ENCODE assay signal across 10 cellular contexts in the genomic region with DNA sequence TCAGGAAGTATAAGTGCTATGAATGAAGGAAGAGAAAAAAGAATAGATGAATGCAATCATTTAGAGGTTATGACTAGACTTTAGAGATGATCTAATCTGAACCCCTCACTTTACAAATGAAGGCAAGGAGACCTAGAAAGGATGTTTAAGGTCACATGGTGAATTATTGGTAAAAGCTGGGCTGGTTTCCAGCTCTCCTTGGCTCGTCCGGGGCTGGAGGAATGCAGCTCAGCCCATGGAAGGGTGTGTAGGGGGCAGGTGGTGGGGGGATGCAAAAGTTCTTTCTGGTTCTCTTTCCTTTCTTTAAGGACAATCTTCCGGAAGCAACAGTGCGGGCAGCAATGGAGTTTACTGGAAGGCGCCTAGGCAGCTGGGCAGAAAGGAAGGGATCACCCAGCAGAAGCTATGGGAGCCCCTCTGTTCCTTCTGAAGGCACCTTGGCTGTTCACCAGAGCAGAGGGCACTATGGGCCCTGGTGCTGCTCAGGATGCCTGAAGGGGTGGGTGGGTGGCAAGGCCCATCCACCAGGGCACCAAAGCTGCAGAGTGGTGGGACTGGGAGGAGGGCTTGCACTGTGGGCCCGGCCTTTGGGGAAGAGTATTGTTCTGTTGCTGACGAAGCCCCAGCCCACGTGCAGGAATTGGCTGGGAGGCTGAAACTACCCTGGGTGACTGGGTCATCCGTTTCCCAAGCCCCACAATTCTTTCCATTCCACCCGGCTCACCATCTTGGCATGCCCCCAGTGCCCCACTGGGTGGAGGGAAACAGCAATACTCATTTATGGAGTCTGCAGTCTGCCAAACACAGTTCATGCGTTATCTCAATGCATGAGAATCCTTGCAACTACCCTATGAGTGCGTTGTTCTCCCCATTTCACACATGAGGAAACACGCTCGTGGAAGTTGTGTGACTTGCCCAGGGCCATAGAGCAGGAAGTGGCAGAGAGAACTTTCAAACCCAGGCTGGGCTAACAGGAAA.
A peak's percentile ranks its signal among the peaks of the same experiment; 100 is the strongest.
DNase-seq lines count a peak whose midpoint lies in the region; ATAC-seq and TF ChIP-seq lines count a peak whose summit lies in the region.
"Had no signal": no experiment of that assay in that cellular context is flagged by ENCODE, and none has a peak within 500 bp of the region (broad histone marks: within the 10 kb centered on the region; RNA-seq: fewer than 3 reads in every experiment).

No MANE protein-coding gene starts in this region.

- peaks cover 3% of the 10 kb centered on the region for H3K36me3 Mint-ChIP-seq in activated naive CD8-positive, alpha-beta T cell treated with anti-CD3 and anti-CD28 coated beads, Interleukin-2, amount 10 ng/mL, durations not matched to agents 7 days and 5 days
- no peaks in the 10 kb centered on the region for H3K36me3 Mint-ChIP-seq in activated naive CD8-positive, alpha-beta T cell treated with anti-CD3 and anti-CD28 coated beads for 36 hours
- no peaks in the 10 kb centered on the region for H3K36me3 Mint-ChIP-seq in type B pancreatic cell

- DNase-seq in activated naive CD8-positive, alpha-beta T cell treated with anti-CD3 and anti-CD28 coated beads, Interleukin-2, amount 10 ng/mL, durations not matched to agents 7 days and 5 days = no peak
- no peak for DNase-seq in activated naive CD8-positive, alpha-beta T cell treated with anti-CD3 and anti-CD28 coated beads for 36 hours
- DNase-seq in astrocyte of the cerebellum (ENCODE audit: low read depth) (peak; percentile 66), lung microvascular endothelial cell (ENCODE audit: low read depth in 2 of 2) (peak; percentile 75 to 97), type B pancreatic cell (ENCODE audit: extremely low spot score, unreplicated experiment) (no peak), T1000 (lab: John Stamatoyannopoulos, UW) (no peak), WERI-Rb-1 (no peak)
- DNase-seq: NCI-H526 treated with DMSO at 0.1 percent for 48 hours had no signal

- TF ChIP-seq CTCF in astrocyte of the cerebellum (IDR thresholded peaks at IDR 0.05; ENCODE audit: low read depth, low read length, missing control alignments) = no peak
- no peak for TF ChIP-seq CTCF in type B pancreatic cell (conservative IDR thresholded peaks at IDR 0.05)
- no peak for TF ChIP-seq CTCF in WERI-Rb-1 (IDR thresholded peaks at IDR 0.05; ENCODE audit: low read depth, low read length)

- H3K27me3 ChIP-seq in WERI-Rb-1 (ENCODE audit: insufficient read depth, low read depth, severe bottlenecking) = no peaks in the 10 kb centered on the region
- H3K27me3 ChIP-seq: cardiac muscle cell had no signal

- no peaks in the 10 kb centered on the region for H3K36me3 ChIP-seq in WERI-Rb-1
- H3K36me3 ChIP-seq: cardiac muscle cell had no signal

- H3K4me1 Mint-ChIP-seq in activated naive CD8-positive, alpha-beta T cell treated with anti-CD3 and anti-CD28 coated beads, Interleukin-2, amount 10 ng/mL, durations not matched to agents 7 days and 5 days = peaks cover 48% of the 10 kb centered on the region
- H3K4me1 Mint-ChIP-seq in activated naive CD8-positive, alpha-beta T cell treated with anti-CD3 and anti-CD28 coated beads for 36 hours = peaks cover 30% of the 10 kb centered on the region
- H3K4me1 Mint-ChIP-seq in type B pancreatic cell (ENCODE audit: unreplicated experiment) = peaks cover 45% of the 10 kb centered on the region

- H3K4me3 Mint-ChIP-seq in activated naive CD8-positive, alpha-beta T cell treated with anti-CD3 and anti-CD28 coated beads, Interleukin-2, amount 10 ng/mL, durations not matched to agents 7 days and 5 days = no peak overlapping the region
- H3K4me3 Mint-ChIP-seq in activated naive CD8-positive, alpha-beta T cell treated with anti-CD3 and anti-CD28 coated beads for 36 hours = no peak overlapping the region
- H3K4me3 Mint-ChIP-seq in type B pancreatic cell = peak overlapping the region; percentile 45

- H3K4me3 ChIP-seq in astrocyte of the cerebellum (ENCODE audit: low read depth, low read length) (no peak overlapping the region), WERI-Rb-1 (ENCODE audit: low read depth, low read length) (no peak overlapping the region)
- H3K4me3 ChIP-seq: cardiac muscle cell had no signal

- POLR2A ChIA-PET in activated naive CD8-positive, alpha-beta T cell treated with anti-CD3 and anti-CD28 coated beads, Interleukin-2, amount 10 ng/mL, durations not matched to agents 7 days and 5 days (lab: Charles Lee) = interaction anchor here (0.6 to 4.2 kb wide), 6 partner anchors 16 to 224 kb away, joined by 3 to 24 read pairs (median 6); no protein-coding TSS in a partner anchor

- no peak for ATAC-seq in activated naive CD8-positive, alpha-beta T cell treated with anti-CD3 and anti-CD28 coated beads, Interleukin-2, amount 10 ng/mL, durations not matched to agents 7 days and 5 days (ENCODE audit: low read depth)
- ATAC-seq in HG03571 (IDR thresholded peaks at IDR 0.05; ENCODE audit: unreplicated experiment) = no peak

- no peak overlapping the region for H3K27ac ChIP-seq in WERI-Rb-1
- H3K27ac ChIP-seq: cardiac muscle cell had no signal

- no peaks in the 10 kb centered on the region for H3K9me3 Mint-ChIP-seq in activated naive CD8-positive, alpha-beta T cell treated with anti-CD3 and anti-CD28 coated beads, Interleukin-2, amount 10 ng/mL, durations not matched to agents 7 days and 5 days
- no peaks in the 10 kb centered on the region for H3K9me3 Mint-ChIP-seq in activated naive CD8-positive, alpha-beta T cell treated with anti-CD3 and anti-CD28 coated beads for 36 hours
- no peaks in the 10 kb centered on the region for H3K9me3 Mint-ChIP-seq in type B pancreatic cell

- H3K27ac Mint-ChIP-seq in activated naive CD8-positive, alpha-beta T cell treated with anti-CD3 and anti-CD28 coated beads, Interleukin-2, amount 10 ng/mL, durations not matched to agents 7 days and 5 days = peak overlapping the region; percentile 46
- H3K27ac Mint-ChIP-seq in activated naive CD8-positive, alpha-beta T cell treated with anti-CD3 and anti-CD28 coated beads for 36 hours = no peak overlapping the region
- H3K27ac Mint-ChIP-seq in type B pancreatic cell = peak overlapping the region; percentile 87

- in situ Hi-C loops in astrocyte of the cerebellum (cut with HindIII; ENCODE audit: low sequenced_read_pairs) = loop anchor here (10.0 kb wide), 1 partner anchor 94 kb away; no protein-coding TSS in a partner anchor

- H3K9me3 ChIP-seq in WERI-Rb-1 (ENCODE audit: severe bottlenecking) = no peaks in the 10 kb centered on the region

- no peaks in the 10 kb centered on the region for H3K27me3 Mint-ChIP-seq in activated naive CD8-positive, alpha-beta T cell treated with anti-CD3 and anti-CD28 coated beads, Interleukin-2, amount 10 ng/mL, durations not matched to agents 7 days and 5 days
- H3K27me3 Mint-ChIP-seq in activated naive CD8-positive, alpha-beta T cell treated with anti-CD3 and anti-CD28 coated beads for 36 hours = no peaks in the 10 kb centered on the region
- H3K27me3 Mint-ChIP-seq in type B pancreatic cell = no peaks in the 10 kb centered on the region

Comparison
In these comparisons a context has a peak if more than half of its experiments do, and no peak if none do; other contexts are left out.
1. DNase-seq: peak in astrocyte of the cerebellum (single experiment) and lung microvascular endothelial cell (2 of 2); none in activated naive CD8-positive, alpha-beta T cell treated with anti-CD3 and anti-CD28 coated beads, Interleukin-2, amount 10 ng/mL, durations not matched to agents 7 days and 5 days (single experiment), activated naive CD8-positive, alpha-beta T cell treated with anti-CD3 and anti-CD28 coated beads for 36 hours (single experiment), type B pancreatic cell (single experiment), T1000 (single experiment) and WERI-Rb-1 (single experiment).